ENCODE assay signal across 19 cellular contexts in genomic region chr12:3256103-3256551, GRCh38.
DNase-seq lines count a peak whose midpoint lies in the region; ATAC-seq and TF ChIP-seq lines count a peak whose summit lies in the region.
"Had no signal": no experiment of that assay in that cellular context is flagged by ENCODE, and none has a peak within 500 bp of the region (broad histone marks: within the 10 kb centered on the region; RNA-seq: fewer than 3 reads in every experiment).

No MANE protein-coding gene starts in this region.

- no peaks in the 10 kb centered on the region for H3K9me2 ChIP-seq in PC-9 (ENCODE audit: insufficient read depth)
- H3K9me2 ChIP-seq: SK-N-SH had no signal

- H2AFZ ChIP-seq in neuronal stem cell (ENCODE audit: low read length) (no peak overlapping the region), PC-9 (no peak overlapping the region)

- no peaks in the 10 kb centered on the region for H3K79me2 ChIP-seq in PC-9 (ENCODE audit: low read depth)

- H2BK5ac ChIP-seq in neuronal stem cell (ENCODE audit: low read length), result no peak overlapping the region

- ATAC-seq in heart right ventricle, result peak; percentile 31 to 68 (median 50)

- H3K9ac ChIP-seq in neuronal stem cell (ENCODE audit: low read depth, low read length, poor library complexity), result no peak overlapping the region
- H3K9ac ChIP-seq: SK-N-SH had no signal

- peak; percentile 52 for DNase-seq in cerebellar cortex (ENCODE audit: low spot score)
- peak; percentile 68 to 80 for DNase-seq in heart right ventricle
- no peak for DNase-seq in neuronal stem cell (ENCODE audit: low spot score)
- no peak for DNase-seq in CD4-positive, alpha-beta memory T cell
- no peak for DNase-seq in stimulated activated CD4-positive, alpha-beta T cell treated with anti-CD3 and anti-CD28 coated beads, Interleukin-12 subunit alpha, Interleukin-12 subunit beta, amount 100 ng/mL, for 4 hours
- no peak for DNase-seq in PC-9
- no peak for DNase-seq in central memory CD4-positive, alpha-beta T cell
- DNase-seq: DMS 273 treated with DMSO at 0.1 percent for 48 hours; GDM1; NCI-H1092; NCI-H1436 treated with DMSO at 0.1 percent for 48 hours; NCI-H2029; NCI-H2171; NCI-H446 treated with DMSO at 0.1 percent for 48 hours; NCI-H69; NK-92 treated with Interleukin-12 subunit alpha and Interleukin-12 subunit beta, amount 100 ng/mL, for 24 hours; SHP77 treated with DMSO at 0.1 percent for 48 hours; SK-N-SH had no signal

- H3K4ac ChIP-seq in neuronal stem cell (ENCODE audit: low read length), result no peak overlapping the region

- H3K4me1 Mint-ChIP-seq in CD4-positive, alpha-beta memory T cell, result no peaks in the 10 kb centered on the region

- no peaks in the 10 kb centered on the region; the same call in 1 of the 2 replicates for H4K20me1 ChIP-seq in PC-9 (ENCODE audit: insufficient read depth)

- H3K79me1 ChIP-seq in neuronal stem cell (ENCODE audit: low read depth, low read length), result no peaks in the 10 kb centered on the region

- H3K9me3 ChIP-seq in heart right ventricle (no peaks in the 10 kb centered on the region), neuronal stem cell (replicated peaks in 1 of 2; ENCODE audit: control insufficient read depth in 2 of 2, insufficient read depth in 1 of 2, low read depth in 1 of 2, low read length in 2 of 2) (no peaks in the 10 kb centered on the region), PC-9 (ENCODE audit: insufficient read depth, low read depth) (no peaks in the 10 kb centered on the region)
- no peaks in the 10 kb centered on the region for H3K9me3 ChIP-seq in CD4-positive, alpha-beta memory T cell (ENCODE audit: control insufficient read depth in 1 of 2, low read length in 2 of 2)
- H3K9me3 ChIP-seq: SK-N-SH had no signal

- 38 to 61% methylated on average over 22 of the region's 22 CpGs for WGBS in heart right ventricle, 2 donors
- no CpG with 5 or more reads among the region's 22 CpGs for WGBS in neuronal stem cell (ENCODE audit: extremely low coverage in 2 of 2, insufficient read length in 2 of 2, insufficient replicate concordance in 1 of 2), 2 donors

- POLR2A ChIA-PET in CD4-positive, alpha-beta memory T cell (lab: Charles Lee; ENCODE audit: partially characterized antibody), result no interaction called here
- POLR2A ChIA-PET in PC-9 (lab: Charles Lee; ENCODE audit: unreplicated experiment), result no interaction called here

- intact Hi-C loops in heart right ventricle (cut with DNase I) (loop anchor here in 1 of 10 donors (10.0 kb wide), 1 partner anchor 51 kb away; no protein-coding TSS in a partner anchor), PC-9 (cut with micrococcal nuclease; ENCODE audit: unreplicated experiment) (no loop called here)
- intact Hi-C loops in CD4-positive, alpha-beta memory T cell (cut with micrococcal nuclease), result no loop called here

- H2BK12ac ChIP-seq in neuronal stem cell (ENCODE audit: low read length), result no peak overlapping the region

- peak overlapping the region; percentile 76 to 99 (median 89) for H3K27ac ChIP-seq in heart right ventricle
- no peak overlapping the region for H3K27ac ChIP-seq in neuronal stem cell (replicated peaks; ENCODE audit: low read length)
- H3K27ac ChIP-seq in CD4-positive, alpha-beta memory T cell (ENCODE audit: low read depth, low read length), result no peak overlapping the region
- no peak overlapping the region for H3K27ac ChIP-seq in PC-9

- H2BK15ac ChIP-seq in neuronal stem cell (ENCODE audit: low read length), result no peak overlapping the region

- H3K14ac ChIP-seq in neuronal stem cell (ENCODE audit: low read length), result peak overlapping the region; percentile 11

- H3K23ac ChIP-seq in neuronal stem cell (ENCODE audit: low read depth, low read length, poor library complexity), result peak overlapping the region; percentile 12

- H3K36me3 ChIP-seq in heart right ventricle, result peaks cover 0 to 8% (median 0%) of the 10 kb centered on the region in 9 donors
- H3K36me3 ChIP-seq in neuronal stem cell (replicated peaks in 1 of 2; ENCODE audit: control insufficient read depth in 2 of 2, insufficient read depth in 2 of 2, low read length in 2 of 2), result no peaks in the 10 kb centered on the region
- H3K36me3 ChIP-seq in CD4-positive, alpha-beta memory T cell (ENCODE audit: insufficient read depth, low read length), result no peaks in the 10 kb centered on the region
- no peaks in the 10 kb centered on the region for H3K36me3 ChIP-seq in PC-9 (ENCODE audit: low read depth)

- TF ChIP-seq CTCF in heart right ventricle (IDR thresholded peaks at IDR 0.05) (no peak), PC-9 (conservative IDR thresholded peaks at IDR 0.05) (no peak)

- no peaks in the 10 kb centered on the region for H3K9me3 Mint-ChIP-seq in CD4-positive, alpha-beta memory T cell

- no peak overlapping the region for H3K4me3 ChIP-seq in heart right ventricle
- H3K4me3 ChIP-seq in neuronal stem cell (ENCODE audit: low read length in 2 of 2), result no peak overlapping the region
- no peak overlapping the region for H3K4me3 ChIP-seq in CD4-positive, alpha-beta memory T cell (ENCODE audit: low read length in 2 of 2)
- no peak overlapping the region for H3K4me3 ChIP-seq in PC-9

- H4K8ac ChIP-seq in neuronal stem cell (ENCODE audit: low read depth, low read length), result no peak overlapping the region

- H2AK5ac ChIP-seq in neuronal stem cell (ENCODE audit: low read depth, low read length), result no peak overlapping the region

- no peaks in the 10 kb centered on the region for H3F3A ChIP-seq in PC-9 (ENCODE audit: insufficient read depth, low read depth)

- H3K4me2 ChIP-seq in neuronal stem cell (ENCODE audit: insufficient read depth, low read length, poor library complexity, severe bottlenecking), result no peak overlapping the region
- no peak overlapping the region for H3K4me2 ChIP-seq in PC-9
- H3K4me2 ChIP-seq: SK-N-SH had no signal

- CTCF ChIA-PET in CD4-positive, alpha-beta memory T cell (lab: Charles Lee; ENCODE audit: partially characterized antibody), result interaction anchor here (1.7 to 2.0 kb wide), 2 partner anchors 19 to 44 kb away, joined by 7 to 9 read pairs; no protein-coding TSS in a partner anchor
- CTCF ChIA-PET in PC-9 (lab: Charles Lee), result no interaction called here

- peak overlapping the region; percentile 23 for H3K18ac ChIP-seq in neuronal stem cell (ENCODE audit: low read length)

- H3K27me3 Mint-ChIP-seq in CD4-positive, alpha-beta memory T cell, result peaks cover 1 to 9% of the 10 kb centered on the region in 2 donors

- BruUV-seq in PC-9 (replicated peaks; lab: Mats Ljungman, UMichigan), result no TSS peak

- no peak overlapping the region for H3K4me3 Mint-ChIP-seq in CD4-positive, alpha-beta memory T cell
- H3K4me3 Mint-ChIP-seq: CD14-positive monocyte had no signal

- peaks cover 44 to 100% (median 88%) of the 10 kb centered on the region in 9 donors for H3K4me1 ChIP-seq in heart right ventricle
- H3K4me1 ChIP-seq in neuronal stem cell (ENCODE audit: control insufficient read depth in 2 of 2, insufficient read depth in 1 of 2, low read depth in 1 of 2, low read length in 2 of 2), result peaks cover 9 to 22% of the 10 kb centered on the region in 2 donors
- no peaks in the 10 kb centered on the region for H3K4me1 ChIP-seq in CD4-positive, alpha-beta memory T cell (ENCODE audit: insufficient read depth, low read length)
- H3K4me1 ChIP-seq in PC-9 (replicated peaks; ENCODE audit: insufficient read depth), result no peaks in the 10 kb centered on the region

- no peak overlapping the region for H3K27ac Mint-ChIP-seq in CD4-positive, alpha-beta memory T cell
- H3K27ac Mint-ChIP-seq: CD14-positive monocyte had no signal

- H3K36me3 Mint-ChIP-seq in CD4-positive, alpha-beta memory T cell, result no peaks in the 10 kb centered on the region
- H3K36me3 Mint-ChIP-seq: CD14-positive monocyte had no signal

- no peaks in the 10 kb centered on the region for H3K27me3 ChIP-seq in heart right ventricle
- no peaks in the 10 kb centered on the region for H3K27me3 ChIP-seq in neuronal stem cell (ENCODE audit: control insufficient read depth in 3 of 3, insufficient read depth in 3 of 3, low read depth in 1 of 3, low read length in 3 of 3)
- no peaks in the 10 kb centered on the region for H3K27me3 ChIP-seq in CD4-positive, alpha-beta memory T cell (ENCODE audit: insufficient read depth, low read length)
- 0 out of 2 replicates have a peak, but pooled peaks cover 13% of the 10 kb centered on the region for H3K27me3 ChIP-seq in PC-9 (ENCODE audit: insufficient read depth, low read depth)

- H4K91ac ChIP-seq in neuronal stem cell (ENCODE audit: low read depth, low read length, poor library complexity), result no peak overlapping the region

- H2BK120ac ChIP-seq in neuronal stem cell (ENCODE audit: low read depth, low read length), result no peak overlapping the region

Comparison
In these comparisons a context has a peak if more than half of its experiments do, and no peak if none do; other contexts are left out.
1. DNase-seq: peak in cerebellar cortex (single experiment) and heart right ventricle (2 of 2); none in neuronal stem cell (single experiment), CD4-positive, alpha-beta memory T cell (0 of 5), stimulated activated CD4-positive, alpha-beta T cell treated with anti-CD3 and anti-CD28 coated beads, Interleukin-12 subunit alpha, Interleukin-12 subunit beta, amount 100 ng/mL, for 4 hours (single experiment), PC-9 (0 of 2) and central memory CD4-positive, alpha-beta T cell (single experiment).
2. H3K27ac ChIP-seq: peak in heart right ventricle (10 of 10); none in neuronal stem cell (single experiment), CD4-positive, alpha-beta memory T cell (single experiment) and PC-9 (single experiment).